8 cellular contexts compared by ENCODE assay signal in genomic region chr9:127828262-127829031, GRCh38. TPM values are rescaled to one million over a fixed set of nuclear protein-coding genes. Genes with fewer than 3 reads are reported as not detected.
A peak's percentile ranks its signal among the peaks of the same experiment; 100 is the strongest.
DNase-seq lines count a peak whose midpoint lies in the region; ATAC-seq and TF ChIP-seq lines count a peak whose summit lies in the region.

No MANE protein-coding gene starts in this region.

- H3K4me3 ChIP-seq in right atrium auricular region, result peak overlapping the region; percentile 10 to 36

- H3K9me3 ChIP-seq in right atrium auricular region, result no peaks in the 10 kb centered on the region

- intact Hi-C loops in activated T-helper 1 cell treated with anti-CD3 and anti-CD28 coated beads, Interleukin-12 subunit alpha, Interleukin-12 subunit beta, Interleukin-2, Interleukin-4 antibody, amounts not matched to agents 30 ng/mL and 10 ng/mL and 1 ng/mL, durations not matched to agents 14 hours and 24 hours and 36 hours (cut with micrococcal nuclease), result no loop called here

- no peaks in the 10 kb centered on the region for H3K9me3 Mint-ChIP-seq in activated T-helper 1 cell treated with anti-CD3 and anti-CD28 coated beads, Interleukin-12 subunit alpha, Interleukin-12 subunit beta, Interleukin-2, Interleukin-4 antibody, amounts not matched to agents 30 ng/mL and 10 ng/mL and 1 ng/mL, durations not matched to agents 14 hours and 24 hours and 36 hours
- no peaks in the 10 kb centered on the region for H3K9me3 Mint-ChIP-seq in progenitor cell of endocrine pancreas (ENCODE audit: low read depth)
- H3K9me3 Mint-ChIP-seq in T-helper 2 cell treated with Interferon-gamma antibody and Interleukin-4, amounts not matched to agents 5 μg/mL and 100 μg/mL, for 36 hours, result no peaks in the 10 kb centered on the region

- H3K4me1 ChIP-seq in right atrium auricular region, result peaks cover 0 to 72% of the 10 kb centered on the region in 2 donors

- TF ChIP-seq CTCF in right atrium auricular region (IDR thresholded peaks at IDR 0.05), result no peak
- TF ChIP-seq CTCF in progenitor cell of endocrine pancreas (IDR thresholded peaks at IDR 0.05; ENCODE audit: unreplicated experiment), result no peak

- DNase-seq in ELF-1 (ENCODE audit: low read depth, low spot score) (peak; percentile 97), right atrium auricular region (ENCODE audit: low spot score) (peak; percentile 97), progenitor cell of endocrine pancreas (ENCODE audit: low spot score, unreplicated experiment) (peak; percentile 63), cerebellar nuclear complex (lab: John Stamatoyannopoulos, UW) (no peak)
- no peak for DNase-seq in activated T-helper 1 cell treated with anti-CD3 and anti-CD28 coated beads, Interleukin-12 subunit alpha, Interleukin-12 subunit beta, Interleukin-2, Interleukin-4 antibody, amounts not matched to agents 30 ng/mL and 10 ng/mL and 1 ng/mL, durations not matched to agents 14 hours and 24 hours and 36 hours (ENCODE audit: low spot score)
- no peak for DNase-seq in T-helper 2 cell treated with Interferon-gamma antibody and Interleukin-4, amounts not matched to agents 5 μg/mL and 100 μg/mL, for 36 hours (ENCODE audit: low spot score)

- peaks cover 4% of the 10 kb centered on the region for H3K36me3 Mint-ChIP-seq in activated T-helper 1 cell treated with anti-CD3 and anti-CD28 coated beads, Interleukin-12 subunit alpha, Interleukin-12 subunit beta, Interleukin-2, Interleukin-4 antibody, amounts not matched to agents 30 ng/mL and 10 ng/mL and 1 ng/mL, durations not matched to agents 14 hours and 24 hours and 36 hours (ENCODE audit: low read depth)
- no peaks in the 10 kb centered on the region for H3K36me3 Mint-ChIP-seq in progenitor cell of endocrine pancreas (ENCODE audit: insufficient read depth)
- peaks cover 17% of the 10 kb centered on the region for H3K36me3 Mint-ChIP-seq in T-helper 2 cell treated with Interferon-gamma antibody and Interleukin-4, amounts not matched to agents 5 μg/mL and 100 μg/mL, for 36 hours (ENCODE audit: low read depth)

- H3K27ac Mint-ChIP-seq in activated T-helper 1 cell treated with anti-CD3 and anti-CD28 coated beads, Interleukin-12 subunit alpha, Interleukin-12 subunit beta, Interleukin-2, Interleukin-4 antibody, amounts not matched to agents 30 ng/mL and 10 ng/mL and 1 ng/mL, durations not matched to agents 14 hours and 24 hours and 36 hours, result peak overlapping the region; percentile 58
- no peak overlapping the region for H3K27ac Mint-ChIP-seq in progenitor cell of endocrine pancreas
- no peak overlapping the region for H3K27ac Mint-ChIP-seq in T-helper 2 cell treated with Interferon-gamma antibody and Interleukin-4, amounts not matched to agents 5 μg/mL and 100 μg/mL, for 36 hours

- peaks cover 40% of the 10 kb centered on the region for H3K36me3 ChIP-seq in right atrium auricular region

- peak overlapping the region; percentile 85 to 90 for H3K27ac ChIP-seq in right atrium auricular region

- peaks cover 5% of the 10 kb centered on the region for H3K4me1 Mint-ChIP-seq in activated T-helper 1 cell treated with anti-CD3 and anti-CD28 coated beads, Interleukin-12 subunit alpha, Interleukin-12 subunit beta, Interleukin-2, Interleukin-4 antibody, amounts not matched to agents 30 ng/mL and 10 ng/mL and 1 ng/mL, durations not matched to agents 14 hours and 24 hours and 36 hours (ENCODE audit: low read depth)
- peaks cover 5% of the 10 kb centered on the region for H3K4me1 Mint-ChIP-seq in progenitor cell of endocrine pancreas (ENCODE audit: low read depth)
- peaks cover 2% of the 10 kb centered on the region for H3K4me1 Mint-ChIP-seq in T-helper 2 cell treated with Interferon-gamma antibody and Interleukin-4, amounts not matched to agents 5 μg/mL and 100 μg/mL, for 36 hours (ENCODE audit: low read depth)

- no peak overlapping the region for H3K4me3 Mint-ChIP-seq in activated T-helper 1 cell treated with anti-CD3 and anti-CD28 coated beads, Interleukin-12 subunit alpha, Interleukin-12 subunit beta, Interleukin-2, Interleukin-4 antibody, amounts not matched to agents 30 ng/mL and 10 ng/mL and 1 ng/mL, durations not matched to agents 14 hours and 24 hours and 36 hours
- H3K4me3 Mint-ChIP-seq in progenitor cell of endocrine pancreas (ENCODE audit: low read depth), result peak overlapping the region; percentile 43
- no peak overlapping the region for H3K4me3 Mint-ChIP-seq in T-helper 2 cell treated with Interferon-gamma antibody and Interleukin-4, amounts not matched to agents 5 μg/mL and 100 μg/mL, for 36 hours

- no peaks in the 10 kb centered on the region for H3K27me3 Mint-ChIP-seq in activated T-helper 1 cell treated with anti-CD3 and anti-CD28 coated beads, Interleukin-12 subunit alpha, Interleukin-12 subunit beta, Interleukin-2, Interleukin-4 antibody, amounts not matched to agents 30 ng/mL and 10 ng/mL and 1 ng/mL, durations not matched to agents 14 hours and 24 hours and 36 hours (ENCODE audit: insufficient read depth)
- peaks cover 36% of the 10 kb centered on the region for H3K27me3 Mint-ChIP-seq in progenitor cell of endocrine pancreas
- no peaks in the 10 kb centered on the region for H3K27me3 Mint-ChIP-seq in T-helper 2 cell treated with Interferon-gamma antibody and Interleukin-4, amounts not matched to agents 5 μg/mL and 100 μg/mL, for 36 hours (ENCODE audit: low read depth)

- ATAC-seq in HG02981 (IDR thresholded peaks at IDR 0.05; ENCODE audit: unreplicated experiment) (no peak), GM18520 (IDR thresholded peaks at IDR 0.05; ENCODE audit: unreplicated experiment) (no peak)

- H3K27me3 ChIP-seq in right atrium auricular region, result no peaks in the 10 kb centered on the region

RNA-seq across cellular contexts. Expression of gene FPGS, which starts 25.8 kb away (rescaled TPM):
- 128 and 130 TPM in 2 replicates for total RNA-seq in activated T-helper 1 cell treated with anti-CD3 and anti-CD28 coated beads, Interleukin-12 subunit alpha, Interleukin-12 subunit beta, Interleukin-2, Interleukin-4 antibody, amounts not matched to agents 30 ng/mL and 10 ng/mL and 1 ng/mL, durations not matched to agents 14 hours and 24 hours and 36 hours
- total RNA-seq in right atrium auricular region, result 10 to 100 TPM; 43.9 to 47.0 TPM
- 75.0 and 78.4 TPM in 2 replicates for total RNA-seq in progenitor cell of endocrine pancreas

RNA-seq across cellular contexts. Expression of gene ENG, which starts 26.0 kb away (rescaled TPM):
- total RNA-seq in activated T-helper 1 cell treated with anti-CD3 and anti-CD28 coated beads, Interleukin-12 subunit alpha, Interleukin-12 subunit beta, Interleukin-2, Interleukin-4 antibody, amounts not matched to agents 30 ng/mL and 10 ng/mL and 1 ng/mL, durations not matched to agents 14 hours and 24 hours and 36 hours, result 32.2 and 33.0 TPM in 2 replicates
- total RNA-seq in right atrium auricular region, result 100 to 1,000 TPM; 142 to 511 TPM
- total RNA-seq in progenitor cell of endocrine pancreas, result 0.64 and 0.91 TPM in 2 replicates

RNA-seq across cellular contexts. Expression of gene CDK9, which starts 42.6 kb away (rescaled TPM):
- 97.3 and 105 TPM in 2 replicates for total RNA-seq in activated T-helper 1 cell treated with anti-CD3 and anti-CD28 coated beads, Interleukin-12 subunit alpha, Interleukin-12 subunit beta, Interleukin-2, Interleukin-4 antibody, amounts not matched to agents 30 ng/mL and 10 ng/mL and 1 ng/mL, durations not matched to agents 14 hours and 24 hours and 36 hours
- total RNA-seq in right atrium auricular region, result 10 to 100 TPM; 37.2 to 53.3 TPM
- 90.9 and 100 TPM in 2 replicates for total RNA-seq in progenitor cell of endocrine pancreas

RNA-seq across cellular contexts. Expression of gene AK1, which starts 49.0 kb away (rescaled TPM):
- 17.2 and 20.8 TPM in 2 replicates for total RNA-seq in activated T-helper 1 cell treated with anti-CD3 and anti-CD28 coated beads, Interleukin-12 subunit alpha, Interleukin-12 subunit beta, Interleukin-2, Interleukin-4 antibody, amounts not matched to agents 30 ng/mL and 10 ng/mL and 1 ng/mL, durations not matched to agents 14 hours and 24 hours and 36 hours
- 100 to 1,000 TPM; 263 to 398 TPM for total RNA-seq in right atrium auricular region
- total RNA-seq in progenitor cell of endocrine pancreas, result 46.2 and 46.5 TPM in 2 replicates

RNA-seq across cellular contexts. Expression of gene SH2D3C, which starts 50.0 kb away (rescaled TPM):
- 30.0 and 30.4 TPM in 2 replicates for total RNA-seq in activated T-helper 1 cell treated with anti-CD3 and anti-CD28 coated beads, Interleukin-12 subunit alpha, Interleukin-12 subunit beta, Interleukin-2, Interleukin-4 antibody, amounts not matched to agents 30 ng/mL and 10 ng/mL and 1 ng/mL, durations not matched to agents 14 hours and 24 hours and 36 hours
- total RNA-seq in right atrium auricular region (10 to 100 TPM; 11.5 to 16.5 TPM), progenitor cell of endocrine pancreas (2.0 and 2.6 TPM in 2 replicates)

Comparison
In these comparisons a context has a peak if more than half of its experiments do, and no peak if none do; other contexts are left out.
1. DNase-seq: peak in ELF-1 (single experiment), right atrium auricular region (single experiment) and progenitor cell of endocrine pancreas (single experiment); none in activated T-helper 1 cell treated with anti-CD3 and anti-CD28 coated beads, Interleukin-12 subunit alpha, Interleukin-12 subunit beta, Interleukin-2, Interleukin-4 antibody, amounts not matched to agents 30 ng/mL and 10 ng/mL and 1 ng/mL, durations not matched to agents 14 hours and 24 hours and 36 hours (single experiment), T-helper 2 cell treated with Interferon-gamma antibody and Interleukin-4, amounts not matched to agents 5 μg/mL and 100 μg/mL, for 36 hours (single experiment) and cerebellar nuclear complex (0 of 2).
2. RNA of gene ENG, which starts 26.0 kb away (total RNA-seq): 142 to 511 TPM in right atrium auricular region and 32.2 to 33.0 TPM in activated T-helper 1 cell treated with anti-CD3 and anti-CD28 coated beads, Interleukin-12 subunit alpha, Interleukin-12 subunit beta, Interleukin-2, Interleukin-4 antibody, amounts not matched to agents 30 ng/mL and 10 ng/mL and 1 ng/mL, durations not matched to agents 14 hours and 24 hours and 36 hours; 0.64 to 0.91 TPM in progenitor cell of endocrine pancreas; every median in the first group is over 10 times any median in the second.